In genomic region chr6:46972521-46972920, GRCh38 we compare ENCODE assay signal across 19 cellular contexts. TPM values are rescaled to one million over a fixed set of nuclear protein-coding genes. Genes with fewer than 3 reads are reported as not detected.
"Had no signal": no experiment of that assay in that cellular context is flagged by ENCODE, and none has a peak within 500 bp of the region (broad histone marks: within the 10 kb centered on the region; RNA-seq: fewer than 3 reads in every experiment).

No MANE protein-coding gene starts in this region.

- H3K4me1 ChIP-seq: esophagus muscularis mucosa, left ventricle myocardium inferior, transverse colon had no signal

- H3K9me3 ChIP-seq: esophagus muscularis mucosa, left ventricle myocardium inferior, mucosa of descending colon, transverse colon had no signal

- H3K27me3 ChIP-seq: esophagus muscularis mucosa, foreskin keratinocyte, transverse colon had no signal

- ATAC-seq: activated T-helper 17 cell treated with anti-CD3 and anti-CD28 coated beads, Interleukin-2, amount 50 U/mL, for 72 hours; foreskin keratinocyte; mucosa of descending colon; natural killer cell; stimulated activated naive CD8-positive, alpha-beta T cell treated with anti-CD3 and anti-CD28 coated beads, Interleukin-15, Interleukin-2, amounts not matched to agents 100 U/mL and 50 U/mL, for 24 hours had no signal

- H3K4me3 ChIP-seq: coronary artery, esophagus muscularis mucosa, left ventricle myocardium inferior, mucosa of descending colon, skin epidermis, transverse colon had no signal

- H3K36me3 ChIP-seq: esophagus muscularis mucosa, left ventricle myocardium inferior, transverse colon had no signal

- H3K27ac ChIP-seq: coronary artery, esophagus muscularis mucosa, foreskin keratinocyte, left ventricle myocardium inferior, skin epidermis, transverse colon had no signal

- DNase-seq: activated CD4-positive, alpha-beta T cell treated with anti-CD3 and anti-CD28 coated beads for 1 hour; activated CD4-positive, alpha-beta T cell treated with anti-CD3 and anti-CD28 coated beads, Interleukin-2, amount 50 U/mL, for 48 hours; activated naive CD4-positive, alpha-beta T cell treated with Interleukin-2 at 50 U/mL for 16 hours; foreskin keratinocyte; glutamatergic neuron; hypothalamus; kidney; left ventricle myocardium inferior; mucosa of descending colon; natural killer cell; posterior cingulate gyrus; stimulated activated CD4-positive, alpha-beta T cell treated with anti-CD3 and anti-CD28 coated beads, Interleukin-4, amount 100 ng/mL, for 4 hours; stimulated activated CD8-positive, alpha-beta memory T cell treated with anti-CD3 and anti-CD28 coated beads, Interleukin-4, amount 100 ng/mL, for 48 hours; stimulated activated naive CD8-positive, alpha-beta T cell treated with anti-CD3 and anti-CD28 coated beads, Interleukin-15, Interleukin-2, amounts not matched to agents 100 U/mL and 50 U/mL, for 24 hours; transverse colon had no signal

RNA-seq across cellular contexts. Expression of gene ADGRF5, which starts 50.8 kb away (rescaled TPM):
- total RNA-seq: activated T-helper 17 cell treated with anti-CD3 and anti-CD28 coated beads, Interleukin-2, amount 50 U/mL, for 72 hours; foreskin keratinocyte; natural killer cell had no signal
